In the genomic region with DNA sequence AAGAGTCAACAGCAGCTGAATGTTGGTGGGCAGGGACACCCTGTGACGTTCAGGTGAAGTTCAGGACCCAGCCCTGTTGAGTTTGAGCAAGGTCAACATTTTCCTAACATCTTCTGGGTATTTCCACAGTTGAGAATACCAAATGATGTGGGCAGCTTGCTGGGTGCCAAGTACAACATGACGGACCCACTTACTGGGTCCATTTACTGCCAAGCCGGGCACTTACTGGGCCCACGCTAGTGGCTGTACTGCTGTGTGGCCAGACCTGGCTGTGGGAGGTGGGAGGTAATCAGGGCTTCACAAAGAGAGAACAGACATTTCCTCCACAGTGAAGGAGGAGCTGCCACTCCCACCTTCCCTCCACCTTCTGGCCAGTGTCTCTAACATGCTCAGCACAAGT, we compare ENCODE assay signal across 21 cellular contexts.
DNase-seq lines count a peak whose midpoint lies in the region; ATAC-seq and TF ChIP-seq lines count a peak whose summit lies in the region.
"Had no signal": no experiment of that assay in that cellular context is flagged by ENCODE, and none has a peak within 500 bp of the region (broad histone marks: within the 10 kb centered on the region; RNA-seq: fewer than 3 reads in every experiment).

No MANE protein-coding gene starts in this region.

- H3K4me3 ChIP-seq in breast epithelium (no peak overlapping the region), hepatocyte (no peak overlapping the region), suprapubic skin (no peak overlapping the region), uterus (no peak overlapping the region)
- H3K4me3 ChIP-seq: MG63 had no signal

- 82% methylated on average over 4 of the region's 4 CpGs for WGBS in hepatocyte (ENCODE audit: low lambda C conversion rate, missing lambda C conversion rate)
- WGBS in suprapubic skin: 62% methylated on average over 2 of the region's 4 CpGs

- H4K20me1 ChIP-seq in hepatocyte (ENCODE audit: insufficient read depth, poor library complexity, severe bottlenecking): no peaks in the 10 kb centered on the region

- no peaks in the 10 kb centered on the region for H3K36me3 ChIP-seq in breast epithelium
- H3K36me3 ChIP-seq in hepatocyte (replicated peaks; ENCODE audit: insufficient read depth, low read depth): no peaks in the 10 kb centered on the region
- H3K36me3 ChIP-seq in suprapubic skin: no peaks in the 10 kb centered on the region
- H3K36me3 ChIP-seq in uterus: no peaks in the 10 kb centered on the region
- H3K36me3 ChIP-seq: MG63 had no signal

- no peak for TF ChIP-seq EP300 in suprapubic skin (IDR thresholded peaks at IDR 0.05)

- H3K27ac ChIP-seq in breast epithelium (peak overlapping the region in 1 of 2 donors; percentile 21), hepatocyte (peak overlapping the region; percentile 1), suprapubic skin (peak overlapping the region; percentile 50), uterus (no peak overlapping the region)
- H3K27ac ChIP-seq: KMS-11 had no signal

- no peak for ATAC-seq in GM21528 (IDR thresholded peaks at IDR 0.05; ENCODE audit: low FRiP score, unreplicated experiment)
- no peak for ATAC-seq in GM19467 (IDR thresholded peaks at IDR 0.05; ENCODE audit: unreplicated experiment)

- H3K27ac Mint-ChIP-seq in MCF 10A (ENCODE audit: low read depth, unreplicated experiment): peak overlapping the region; percentile 90
- H3K27ac Mint-ChIP-seq: CD4-positive, CD25-positive, alpha-beta regulatory T cell had no signal

- no peak for TF ChIP-seq POLR2A in breast epithelium (IDR thresholded peaks at IDR 0.05)
- TF ChIP-seq POLR2A in suprapubic skin (IDR thresholded peaks at IDR 0.05): no peak
- no peak for TF ChIP-seq POLR2A in uterus (IDR thresholded peaks at IDR 0.05)

- H3K9me2 ChIP-seq in hepatocyte (replicated peaks; ENCODE audit: insufficient read depth): no peaks in the 10 kb centered on the region

- CTCF ChIA-PET in MCF 10A (lab: Yijun Ruan, JAX): interaction anchor here (0.6 to 1.7 kb wide), 3 partner anchors 12 to 688 kb away, joined by 3 to 4 read pairs (median 3); no protein-coding TSS in a partner anchor

- POLR2A ChIA-PET in MCF 10A (lab: Yijun Ruan, JAX): interaction anchor here (0.8 to 2.5 kb wide), 15 partner anchors 11 to 606 kb away, joined by 3 to 13 read pairs (median 5); no protein-coding TSS in a partner anchor

- H3K79me2 ChIP-seq in hepatocyte: no peaks in the 10 kb centered on the region

- BruUV-seq in MCF 10A (replicated peaks; lab: Mats Ljungman, UMichigan): no TSS peak

- H3K36me3 Mint-ChIP-seq in MCF 10A (ENCODE audit: insufficient read depth, unreplicated experiment): no peaks in the 10 kb centered on the region
- H3K36me3 Mint-ChIP-seq: CD4-positive, CD25-positive, alpha-beta regulatory T cell had no signal

- H2AFZ ChIP-seq in hepatocyte: no peak overlapping the region

- no peaks in the 10 kb centered on the region for H3K27me3 Mint-ChIP-seq in MCF 10A (ENCODE audit: insufficient read depth, unreplicated experiment)
- H3K27me3 Mint-ChIP-seq: CD4-positive, CD25-positive, alpha-beta regulatory T cell had no signal

- intact Hi-C loops in MCF 10A (cut with micrococcal nuclease): loop anchor here (5.0 kb wide), 1 partner anchor 37 kb away; no protein-coding TSS in a partner anchor
- intact Hi-C loops in breast epithelium (cut with DNase I; ENCODE audit: low total_unique reads): no loop called here
- intact Hi-C loops in uterus (cut with DNase I; ENCODE audit: low total_unique reads): no loop called here

- DNase-seq in MCF 10A (ENCODE audit: unreplicated experiment) (no peak), breast epithelium (ENCODE audit: low spot score in 2 of 2) (no peak), hepatocyte (ENCODE audit: low spot score) (no peak), suprapubic skin (ENCODE audit: low spot score in 2 of 2) (no peak), NOMO-1 (lab: John Stamatoyannopoulos, UW; ENCODE audit: unreplicated experiment in 2 of 2) (no peak), uterus (no peak)
- DNase-seq: Calu3; CD4-positive, CD25-positive, alpha-beta regulatory T cell; DND-41; GDM1; GOT3; MG63; NCI-H1105 treated with DMSO at 0.1 percent for 48 hours; NCI-H187; NCI-H2171; NCI-H446 treated with DMSO at 0.1 percent for 48 hours; NCI-H748 treated with DMSO at 0.1 percent for 48 hours; SIG-M5 had no signal

- H3K4me2 ChIP-seq in hepatocyte: no peak overlapping the region
- H3K4me2 ChIP-seq: KMS-11 had no signal

- no peak for TF ChIP-seq CTCF in MCF 10A (IDR thresholded peaks at IDR 0.05; ENCODE audit: unreplicated experiment)
- no peak for TF ChIP-seq CTCF in breast epithelium (IDR thresholded peaks at IDR 0.05)
- no peak for TF ChIP-seq CTCF in hepatocyte (IDR thresholded peaks at IDR 0.05; ENCODE audit: poor library complexity)
- TF ChIP-seq CTCF in suprapubic skin (IDR thresholded peaks at IDR 0.05): no peak
- TF ChIP-seq CTCF in uterus (IDR thresholded peaks at IDR 0.05): no peak

- peaks cover 20% of the 10 kb centered on the region for H3K4me1 Mint-ChIP-seq in MCF 10A (ENCODE audit: insufficient read depth, unreplicated experiment)
- H3K4me1 Mint-ChIP-seq: CD4-positive, CD25-positive, alpha-beta regulatory T cell had no signal

- no peaks in the 10 kb centered on the region for H3K9me3 ChIP-seq in breast epithelium
- no peaks in the 10 kb centered on the region for H3K9me3 ChIP-seq in hepatocyte (ENCODE audit: low read depth)
- H3K9me3 ChIP-seq in suprapubic skin: no peaks in the 10 kb centered on the region
- no peaks in the 10 kb centered on the region for H3K9me3 ChIP-seq in uterus
- H3K9me3 ChIP-seq: MG63 had no signal

- H3K4me1 ChIP-seq in breast epithelium: no peaks in the 10 kb centered on the region
- H3K4me1 ChIP-seq in hepatocyte (ENCODE audit: insufficient read depth): peaks cover 13% of the 10 kb centered on the region
- peaks cover 23% of the 10 kb centered on the region for H3K4me1 ChIP-seq in suprapubic skin
- no peaks in the 10 kb centered on the region for H3K4me1 ChIP-seq in uterus

- no peaks in the 10 kb centered on the region for H3K9me3 Mint-ChIP-seq in MCF 10A (ENCODE audit: unreplicated experiment)
- H3K9me3 Mint-ChIP-seq: CD4-positive, CD25-positive, alpha-beta regulatory T cell had no signal

- no peak overlapping the region for H3K4me3 Mint-ChIP-seq in MCF 10A (ENCODE audit: unreplicated experiment)
- H3K4me3 Mint-ChIP-seq: CD4-positive, CD25-positive, alpha-beta regulatory T cell had no signal

- H3K27me3 ChIP-seq in breast epithelium: no peaks in the 10 kb centered on the region
- H3K27me3 ChIP-seq in hepatocyte: no peaks in the 10 kb centered on the region
- no peaks in the 10 kb centered on the region for H3K27me3 ChIP-seq in suprapubic skin
- H3K27me3 ChIP-seq in uterus: no peaks in the 10 kb centered on the region
- H3K27me3 ChIP-seq: MG63 had no signal

Comparison
In these comparisons a context has a peak if more than half of its experiments do, and no peak if none do; other contexts are left out.
1. H3K27ac ChIP-seq: peak in hepatocyte (single experiment) and suprapubic skin (single experiment); none in uterus (0 of 2).